21 cellular contexts compared by ENCODE assay signal in genomic region chr2:240518981-240519380, GRCh38.
"Had no signal": no experiment of that assay in that cellular context is flagged by ENCODE, and none has a peak within 500 bp of the region (broad histone marks: within the 10 kb centered on the region; RNA-seq: fewer than 3 reads in every experiment).

No MANE protein-coding gene starts in this region.

- H3K9me3 ChIP-seq: esophagus squamous epithelium, lower lobe of right lung, ovary, stomach, suprapubic skin, tibial nerve, uterus had no signal

- H3K27me3 ChIP-seq: brain microvascular endothelial cell, ovary, suprapubic skin, uterus had no signal

- H3K4me3 Mint-ChIP-seq: activated naive CD4-positive, alpha-beta T cell treated with anti-CD3 and anti-CD28 coated beads for 36 hours; activated naive CD8-positive, alpha-beta T cell treated with anti-CD3 and anti-CD28 coated beads, Interleukin-2, amount 50 U/mL, for 24 hours; activated T-cell treated with anti-CD3 and anti-CD28 coated beads, Interleukin-2, amount 50 U/mL, for 72 hours; naive thymus-derived CD8-positive, alpha-beta T cell; stimulated activated memory B cell treated with anti-CD40 and anti-IgM and Interleukin-4, amounts not matched to agents 10 μg/mL and 1 μg/mL and 100 μg/mL, for 72 hours had no signal

- H3K36me3 ChIP-seq: brain microvascular endothelial cell, ovary, uterus had no signal

- H3K27ac ChIP-seq: brain microvascular endothelial cell, esophagus squamous epithelium, heart right ventricle, lower lobe of right lung, ovary, stomach, suprapubic skin, tibial nerve, uterus had no signal

- FAIRE-seq: colon, small intestine had no signal

- H3K27ac Mint-ChIP-seq: activated naive CD4-positive, alpha-beta T cell treated with anti-CD3 and anti-CD28 coated beads for 36 hours; activated naive CD8-positive, alpha-beta T cell treated with anti-CD3 and anti-CD28 coated beads, Interleukin-2, amount 50 U/mL, for 24 hours; activated T-cell treated with anti-CD3 and anti-CD28 coated beads, Interleukin-2, amount 50 U/mL, for 72 hours; stimulated activated memory B cell treated with anti-CD40 and anti-IgM and Interleukin-4, amounts not matched to agents 10 μg/mL and 1 μg/mL and 100 μg/mL, for 72 hours had no signal

- H3K4me3 ChIP-seq: lower lobe of right lung, ovary, tibial nerve, uterus had no signal

- DNase-seq: activated effector memory CD4-positive, alpha-beta T cell treated with Interleukin-2 at 50 U/mL for 16 hours; activated naive CD4-positive, alpha-beta T cell treated with anti-CD3 and anti-CD28 coated beads for 36 hours; activated naive CD8-positive, alpha-beta T cell treated with anti-CD3 and anti-CD28 coated beads, Interleukin-2, amount 50 U/mL, for 24 hours; activated T-cell treated with anti-CD3 and anti-CD28 coated beads, Interleukin-2, amount 50 U/mL, for 72 hours; anterior cingulate cortex; central memory CD4-positive, alpha-beta T cell; esophagus squamous epithelium; heart right ventricle; lower lobe of right lung; naive thymus-derived CD8-positive, alpha-beta T cell; ovary; small intestine; stimulated activated CD4-positive, alpha-beta T cell treated with anti-CD3 and anti-CD28 coated beads, Interleukin-15, amount 100 ng/mL, for 24 hours; stomach; T-helper 9 cell; uterus had no signal

- H3K9me3 Mint-ChIP-seq: activated naive CD4-positive, alpha-beta T cell treated with anti-CD3 and anti-CD28 coated beads for 36 hours; activated naive CD8-positive, alpha-beta T cell treated with anti-CD3 and anti-CD28 coated beads, Interleukin-2, amount 50 U/mL, for 24 hours; naive thymus-derived CD8-positive, alpha-beta T cell had no signal

- H3K27me3 Mint-ChIP-seq: activated naive CD8-positive, alpha-beta T cell treated with anti-CD3 and anti-CD28 coated beads, Interleukin-2, amount 50 U/mL, for 24 hours; stimulated activated memory B cell treated with anti-CD40 and anti-IgM and Interleukin-4, amounts not matched to agents 10 μg/mL and 1 μg/mL and 100 μg/mL, for 72 hours had no signal

- ATAC-seq: activated naive CD8-positive, alpha-beta T cell treated with anti-CD3 and anti-CD28 coated beads, Interleukin-2, amount 50 U/mL, for 24 hours; activated T-cell treated with anti-CD3 and anti-CD28 coated beads, Interleukin-2, amount 50 U/mL, for 72 hours; lower lobe of right lung; naive thymus-derived CD8-positive, alpha-beta T cell; stimulated activated memory B cell treated with anti-CD40 and anti-IgM and Interleukin-4, amounts not matched to agents 10 μg/mL and 1 μg/mL and 100 μg/mL, for 72 hours had no signal
